In the genomic region with DNA sequence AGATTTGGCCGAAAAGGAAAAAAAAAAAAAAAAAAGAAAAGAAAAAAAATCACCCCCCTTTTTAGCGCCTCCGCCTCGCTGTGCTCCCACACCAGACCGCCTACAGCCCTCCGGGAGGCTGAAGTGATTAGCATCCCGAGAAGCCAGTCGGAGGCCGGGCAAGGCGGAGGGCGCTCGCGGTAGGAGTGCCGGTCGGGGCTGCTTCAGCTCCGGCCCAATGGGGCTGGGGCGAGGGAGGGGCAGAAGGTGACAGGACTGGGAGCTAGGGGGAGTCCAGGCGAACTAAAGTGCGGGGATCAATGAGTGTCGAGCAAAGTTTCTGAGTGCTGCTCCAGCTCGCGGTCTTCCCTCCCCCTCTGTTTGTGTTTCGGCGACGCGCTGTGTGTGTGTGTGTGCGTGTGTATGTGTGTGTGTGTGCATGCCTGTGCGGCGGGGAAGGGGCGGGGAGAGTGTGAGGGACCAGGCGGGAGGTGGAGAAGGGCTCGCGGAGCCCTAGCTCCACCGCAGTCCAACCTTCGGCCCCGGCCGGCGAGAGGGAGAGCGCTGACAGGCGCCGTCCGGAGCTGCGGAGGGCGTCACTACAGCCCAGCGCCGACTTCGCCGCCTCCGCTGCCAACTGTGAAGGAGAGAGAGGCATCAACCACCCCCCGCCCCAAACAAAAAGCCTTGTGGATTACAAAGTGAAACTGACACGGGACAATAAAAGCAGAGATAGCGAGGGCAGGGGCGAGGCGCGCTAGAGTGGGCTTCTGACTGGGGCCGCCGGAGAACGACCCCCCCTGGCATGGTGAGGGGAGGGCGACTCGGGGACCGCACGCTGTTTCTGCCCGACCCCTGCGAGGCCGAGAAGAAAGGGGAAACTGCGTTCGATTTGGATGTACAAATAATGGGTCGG, we compare ENCODE assay signal across 1 cellular context.
A peak's percentile ranks its signal among the peaks of the same experiment; 100 is the strongest.
TF ChIP-seq lines count a peak whose summit lies in the region.

FAT4 (plus strand) TSS at position 280 of the 895 bp plus-strand sequence. CDS start 1,457 bp downstream, outside the sequence.

TF ChIP-seq in HepG2, 621 proteins besides CTCF, POLR2A, EP300 and RAD21 (continued from another document and continues in another):
- TF ChIP-seq ZNF318 (CRISPR knock-in tag; IDR thresholded peaks at IDR 0.05): no peak
- no peak for TF ChIP-seq ATF7-NPFF (CRISPR knock-in tag; IDR thresholded peaks at IDR 0.05; ENCODE audit: low read depth)
- no peak for TF ChIP-seq ZNF569 (CRISPR knock-in tag; IDR thresholded peaks at IDR 0.05; ENCODE audit: borderline replicate concordance)
- TF ChIP-seq, protein P1, sequence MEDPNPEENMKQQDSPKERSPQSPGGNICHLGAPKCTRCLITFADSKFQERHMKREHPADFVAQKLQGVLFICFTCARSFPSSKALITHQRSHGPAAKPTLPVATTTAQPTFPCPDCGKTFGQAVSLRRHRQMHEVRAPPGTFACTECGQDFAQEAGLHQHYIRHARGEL (CRISPR knock-in tag; IDR thresholded peaks at IDR 0.05): no peak
- TF ChIP-seq TGIF2 (CRISPR knock-in tag; IDR thresholded peaks at IDR 0.05): no peak
- TF ChIP-seq MAFK (conservative IDR thresholded peaks at IDR 0.05 in 1 of 2, IDR thresholded peaks at IDR 0.05 in 1 of 2; ENCODE audit: low read length in 2 of 2): no peak
- TF ChIP-seq SMARCE1 (IDR thresholded peaks at IDR 0.05; ENCODE audit: borderline replicate concordance): no peak
- TF ChIP-seq, protein P2, sequence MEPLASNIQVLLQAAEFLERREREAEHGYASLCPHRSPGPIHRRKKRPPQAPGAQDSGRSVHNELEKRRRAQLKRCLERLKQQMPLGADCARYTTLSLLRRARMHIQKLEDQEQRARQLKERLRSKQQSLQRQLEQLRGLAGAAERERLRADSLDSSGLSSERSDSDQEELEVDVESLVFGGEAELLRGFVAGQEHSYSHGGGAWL (CRISPR knock-in tag; IDR thresholded peaks at IDR 0.05): no peak
- TF ChIP-seq ZNF749 (CRISPR knock-in tag; IDR thresholded peaks at IDR 0.05; ENCODE audit: borderline replicate concordance): no peak
- peak; percentile 60; the same call in 1 of the 2 replicates for TF ChIP-seq TOPORS (CRISPR knock-in tag; IDR thresholded peaks at IDR 0.05)
- no peak for TF ChIP-seq ZBTB21 (CRISPR knock-in tag; IDR thresholded peaks at IDR 0.05)
- TF ChIP-seq SATB2 (CRISPR knock-in tag; IDR thresholded peaks at IDR 0.05): no peak
- TF ChIP-seq ZNF605 (CRISPR knock-in tag; IDR thresholded peaks at IDR 0.05): peak; percentile 75
- TF ChIP-seq NFAT5 (CRISPR knock-in tag; IDR thresholded peaks at IDR 0.05): no peak
- no peak for TF ChIP-seq NFE2L2 (IDR thresholded peaks at IDR 0.05; ENCODE audit: low read length)
- TF ChIP-seq SRY (CRISPR knock-in tag; IDR thresholded peaks at IDR 0.05): no peak
- no peak for TF ChIP-seq TCF12 (IDR thresholded peaks at IDR 0.05)
- no peak for TF ChIP-seq TCF12 (CRISPR knock-in tag; IDR thresholded peaks at IDR 0.05)
- TF ChIP-seq HNRNPH1 (optimal IDR thresholded peaks at IDR 0.05; ENCODE audit: low read depth, low read length): no peak
- no peak for TF ChIP-seq ZNF317 (CRISPR knock-in tag; IDR thresholded peaks at IDR 0.05)
- TF ChIP-seq SP1 (IDR thresholded peaks at IDR 0.05): no peak
- no peak for TF ChIP-seq SP1 (CRISPR knock-in tag; IDR thresholded peaks at IDR 0.05)
- TF ChIP-seq SNRNP70 (IDR thresholded peaks at IDR 0.05; ENCODE audit: low read depth, low read length): no peak
- TF ChIP-seq ZBTB8A (CRISPR knock-in tag; IDR thresholded peaks at IDR 0.05; ENCODE audit: borderline replicate concordance, low read depth): 0 out of 2 replicates have a peak, but pooled peaks have one; percentile 33
- TF ChIP-seq ZSCAN12 (CRISPR knock-in tag; IDR thresholded peaks at IDR 0.05): no peak
- TF ChIP-seq HNRNPUL1 (IDR thresholded peaks at IDR 0.05; ENCODE audit: low read depth, low read length): no peak
- peak; percentile 64 for TF ChIP-seq SP4 (CRISPR knock-in tag; IDR thresholded peaks at IDR 0.05)
- peak; percentile 46 for TF ChIP-seq DMAP1 (CRISPR knock-in tag; IDR thresholded peaks at IDR 0.05)
- TF ChIP-seq FOXM1 (CRISPR knock-in tag; IDR thresholded peaks at IDR 0.05): no peak
- no peak for TF ChIP-seq ZNF547 (CRISPR knock-in tag; IDR thresholded peaks at IDR 0.05)
- TF ChIP-seq PCBP2 (optimal IDR thresholded peaks at IDR 0.05; ENCODE audit: low read depth, low read length, poor library complexity, severe bottlenecking): no peak
- peak; percentile 84 for TF ChIP-seq PHF21A (CRISPR knock-in tag; IDR thresholded peaks at IDR 0.05)
- peak; percentile 62; the same call in 1 of the 2 replicates for TF ChIP-seq TFDP2 (CRISPR knock-in tag; IDR thresholded peaks at IDR 0.05)
- TF ChIP-seq HNF4G (IDR thresholded peaks at IDR 0.05; ENCODE audit: borderline replicate concordance, low read depth, low read length): no peak; the same call in 1 of the 2 replicates
- no peak for TF ChIP-seq HNF4G (CRISPR knock-in tag; IDR thresholded peaks at IDR 0.05; ENCODE audit: borderline replicate concordance, low read depth)
- TF ChIP-seq NFYB (CRISPR knock-in tag; IDR thresholded peaks at IDR 0.05): peak; percentile 89
- TF ChIP-seq ZNF530 (CRISPR knock-in tag; IDR thresholded peaks at IDR 0.05; ENCODE audit: low read depth): no peak
- TF ChIP-seq, protein P3, sequence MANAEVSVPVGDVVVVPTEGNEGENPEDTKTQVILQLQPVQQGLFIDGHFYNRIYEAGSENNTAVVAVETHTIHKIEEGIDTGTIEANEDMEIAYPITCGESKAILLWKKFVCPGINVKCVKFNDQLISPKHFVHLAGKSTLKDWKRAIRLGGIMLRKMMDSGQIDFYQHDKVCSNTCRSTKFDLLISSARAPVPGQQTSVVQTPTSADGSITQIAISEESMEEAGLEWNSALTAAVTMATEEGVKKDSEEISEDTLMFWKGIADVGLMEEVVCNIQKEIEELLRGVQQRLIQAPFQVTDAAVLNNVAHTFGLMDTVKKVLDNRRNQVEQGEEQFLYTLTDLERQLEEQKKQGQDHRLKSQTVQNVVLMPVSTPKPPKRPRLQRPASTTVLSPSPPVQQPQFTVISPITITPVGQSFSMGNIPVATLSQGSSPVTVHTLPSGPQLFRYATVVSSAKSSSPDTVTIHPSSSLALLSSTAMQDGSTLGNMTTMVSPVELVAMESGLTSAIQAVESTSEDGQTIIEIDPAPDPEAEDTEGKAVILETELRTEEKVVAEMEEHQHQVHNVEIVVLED (CRISPR knock-in tag; IDR thresholded peaks at IDR 0.05; ENCODE audit: borderline replicate concordance): no peak
- TF ChIP-seq, protein P4, sequence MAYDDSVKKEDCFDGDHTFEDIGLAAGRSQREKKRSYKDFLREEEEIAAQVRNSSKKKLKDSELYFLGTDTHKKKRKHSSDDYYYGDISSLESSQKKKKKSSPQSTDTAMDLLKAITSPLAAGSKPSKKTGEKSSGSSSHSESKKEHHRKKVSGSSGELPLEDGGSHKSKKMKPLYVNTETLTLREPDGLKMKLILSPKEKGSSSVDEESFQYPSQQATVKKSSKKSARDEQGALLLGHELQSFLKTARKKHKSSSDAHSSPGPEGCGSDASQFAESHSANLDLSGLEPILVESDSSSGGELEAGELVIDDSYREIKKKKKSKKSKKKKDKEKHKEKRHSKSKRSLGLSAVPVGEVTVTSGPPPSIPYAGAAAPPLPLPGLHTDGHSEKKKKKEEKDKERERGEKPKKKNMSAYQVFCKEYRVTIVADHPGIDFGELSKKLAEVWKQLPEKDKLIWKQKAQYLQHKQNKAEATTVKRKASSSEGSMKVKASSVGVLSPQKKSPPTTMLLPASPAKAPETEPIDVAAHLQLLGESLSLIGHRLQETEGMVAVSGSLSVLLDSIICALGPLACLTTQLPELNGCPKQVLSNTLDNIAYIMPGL (CRISPR knock-in tag; IDR thresholded peaks at IDR 0.05; ENCODE audit: borderline replicate concordance in 1 of 2, low read depth in 1 of 2): peak in 1 of 2 experiments; percentile 53; a peak in 1 of 4 replicates
- TF ChIP-seq FOXA3 (CRISPR knock-in tag; IDR thresholded peaks at IDR 0.05): peak; percentile 21; the same call in 1 of the 2 replicates
- 0 out of 2 replicates have a peak, but pooled peaks have one; percentile 32 for TF ChIP-seq SSRP1 (CRISPR knock-in tag; IDR thresholded peaks at IDR 0.05)
- no peak for TF ChIP-seq NFE2 (CRISPR knock-in tag; IDR thresholded peaks at IDR 0.05)
- peak; percentile 83 for TF ChIP-seq HDAC1 (CRISPR knock-in tag; IDR thresholded peaks at IDR 0.05)
